Comparison of ENCODE assay signal across 15 cellular contexts in genomic region chr18:74139414-74139813, GRCh38. TPM values are rescaled to one million over a fixed set of nuclear protein-coding genes. Genes with fewer than 3 reads are reported as not detected.
DNase-seq lines count a peak whose midpoint lies in the region; ATAC-seq, FAIRE-seq and TF ChIP-seq lines count a peak whose summit lies in the region.
"Had no signal": no experiment of that assay in that cellular context is flagged by ENCODE, and none has a peak within 500 bp of the region (broad histone marks: within the 10 kb centered on the region; RNA-seq: fewer than 3 reads in every experiment).

No MANE protein-coding gene starts in this region.

- ATAC-seq in activated T-cell treated with anti-CD3 and anti-CD28 coated beads, Interleukin-2, amount 50 U/mL, for 72 hours (replicated peaks in 1 of 2), result peak; percentile 56 to 58
- ATAC-seq in HG03442 (IDR thresholded peaks at IDR 0.05; ENCODE audit: unreplicated experiment), result peak; percentile 28
- ATAC-seq in K562, result peak; percentile 61
- peak; percentile 51 for ATAC-seq in stimulated activated naive CD8-positive, alpha-beta T cell treated with anti-CD3 and anti-CD28 coated beads, Interleukin-15, amount 100 ng/mL, for 72 hours
- no peak for ATAC-seq in HG03457 (IDR thresholded peaks at IDR 0.05; ENCODE audit: unreplicated experiment)

- H3K4me1 Mint-ChIP-seq in activated T-cell treated with anti-CD3 and anti-CD28 coated beads, Interleukin-2, amount 50 U/mL, for 72 hours (ENCODE audit: low read depth), result peaks cover 39% of the 10 kb centered on the region
- peaks cover 41% of the 10 kb centered on the region for H3K4me1 Mint-ChIP-seq in stimulated activated naive CD8-positive, alpha-beta T cell treated with anti-CD3 and anti-CD28 coated beads, Interleukin-15, amount 100 ng/mL, for 72 hours

- no peak for DNase-seq in activated T-cell treated with anti-CD3 and anti-CD28 coated beads, Interleukin-2, amount 50 U/mL, for 72 hours
- no peak for DNase-seq in activated T-cell treated with anti-CD3 and anti-CD28 coated beads, Interleukin-2, amount 50 U/mL, for 48 hours
- DNase-seq in K562 (ENCODE audit: extremely low read depth in 1 of 4, low spot score in 3 of 4) (no peak), NCI-H1105 (lab: John Stamatoyannopoulos, UW) (no peak), stomach (no peak)
- no peak for DNase-seq in stimulated activated naive CD8-positive, alpha-beta T cell treated with anti-CD3 and anti-CD28 coated beads, Interleukin-15, amount 100 ng/mL, for 72 hours
- DNase-seq: activated CD4-positive, CD25-positive, alpha-beta regulatory T cell treated with anti-CD3 and anti-CD28 coated beads, Interleukin-2, amount 50 U/mL, for 72 hours; activated effector memory CD4-positive, alpha-beta T cell treated with Interleukin-2 at 50 U/mL for 16 hours; DMS 273 treated with DMSO at 0.1 percent for 48 hours; NCI-H2081 had no signal

- peaks cover 5% of the 10 kb centered on the region for H3K27me3 Mint-ChIP-seq in activated T-cell treated with anti-CD3 and anti-CD28 coated beads, Interleukin-2, amount 50 U/mL, for 72 hours (ENCODE audit: low read depth)
- H3K27me3 Mint-ChIP-seq in stimulated activated naive CD8-positive, alpha-beta T cell treated with anti-CD3 and anti-CD28 coated beads, Interleukin-15, amount 100 ng/mL, for 72 hours, result peaks cover 11% of the 10 kb centered on the region

- H3K9me3 ChIP-seq in K562 (replicated peaks; ENCODE audit: control insufficient read depth, insufficient read depth, low read depth, low read length) (no peaks in the 10 kb centered on the region), stomach (no peaks in the 10 kb centered on the region)
- H3K9me3 ChIP-seq: neutrophil had no signal

- no peaks in the 10 kb centered on the region for H3K27me3 ChIP-seq in K562 (ENCODE audit: control insufficient read depth in 2 of 2, insufficient read depth in 2 of 2, low read length in 2 of 2)
- H3K27me3 ChIP-seq in stomach, result peaks cover 0 to 6% (median 0%) of the 10 kb centered on the region in 3 donors

- H4K20me1 ChIP-seq in K562 (replicated peaks; ENCODE audit: control insufficient read depth, insufficient read depth, low read length), result no peaks in the 10 kb centered on the region

- peak overlapping the region; percentile 76 to 86 for H3K4me3 Mint-ChIP-seq in activated T-cell treated with anti-CD3 and anti-CD28 coated beads, Interleukin-2, amount 50 U/mL, for 72 hours
- peak overlapping the region in 1 of 2 donors; percentile 83 for H3K4me3 Mint-ChIP-seq in stimulated activated naive CD8-positive, alpha-beta T cell treated with anti-CD3 and anti-CD28 coated beads, Interleukin-15, amount 100 ng/mL, for 72 hours

- no peaks in the 10 kb centered on the region; the same call in 2 of the 3 replicates for H3K36me3 ChIP-seq in K562 (ENCODE audit: control insufficient read depth, insufficient read depth, low read length)
- H3K36me3 ChIP-seq in stomach, result no peaks in the 10 kb centered on the region
- H3K36me3 ChIP-seq: neutrophil had no signal

- TF ChIP-seq POLR2A in K562 (conservative IDR thresholded peaks at IDR 0.05), result no peak
- TF ChIP-seq POLR2A in stomach (IDR thresholded peaks at IDR 0.05), result no peak

- no peak for FAIRE-seq in K562 (lab: Jason Lieb, UNC)
- FAIRE-seq: frontal cortex, H54 had no signal

- BruUV-seq in K562 (replicated peaks; lab: Mats Ljungman, UMichigan), result no TSS peak

- H3K9me1 ChIP-seq in K562 (ENCODE audit: control insufficient read depth, insufficient read depth, low read length), result no peaks in the 10 kb centered on the region

- H3K27ac Mint-ChIP-seq in activated T-cell treated with anti-CD3 and anti-CD28 coated beads, Interleukin-2, amount 50 U/mL, for 72 hours, result peak overlapping the region; percentile 90
- H3K27ac Mint-ChIP-seq in stimulated activated naive CD8-positive, alpha-beta T cell treated with anti-CD3 and anti-CD28 coated beads, Interleukin-15, amount 100 ng/mL, for 72 hours, result peak overlapping the region; percentile 95

- H3K4me1 ChIP-seq in K562 (replicated peaks in 1 of 2; ENCODE audit: control insufficient read depth in 2 of 2, insufficient read depth in 2 of 2, low read length in 2 of 2) (peaks cover 7 to 22% of the 10 kb centered on the region in 2 experiments), stomach (no peaks in the 10 kb centered on the region)

- no peak for TF ChIP-seq EP300 in K562 (IDR thresholded peaks at IDR 0.05; ENCODE audit: low read length)
- no peak for TF ChIP-seq EP300 in stomach (IDR thresholded peaks at IDR 0.05)

- intact Hi-C loops in K562 (cut with micrococcal nuclease), result no loop called here
- intact Hi-C loops in stomach (cut with DNase I; ENCODE audit: low total_unique reads), result no loop called here

- H3K79me2 ChIP-seq in K562 (ENCODE audit: control insufficient read depth, insufficient read depth, low read length), result no peaks in the 10 kb centered on the region

- no peaks in the 10 kb centered on the region for H3K9me3 Mint-ChIP-seq in activated T-cell treated with anti-CD3 and anti-CD28 coated beads, Interleukin-2, amount 50 U/mL, for 72 hours
- no peaks in the 10 kb centered on the region for H3K9me3 Mint-ChIP-seq in stimulated activated naive CD8-positive, alpha-beta T cell treated with anti-CD3 and anti-CD28 coated beads, Interleukin-15, amount 100 ng/mL, for 72 hours

- H3K36me3 Mint-ChIP-seq in activated T-cell treated with anti-CD3 and anti-CD28 coated beads, Interleukin-2, amount 50 U/mL, for 72 hours (ENCODE audit: insufficient read depth in 2 of 2), result no peaks in the 10 kb centered on the region

- POLR2A ChIA-PET in K562 (lab: Yijun Ruan, JAX), result interaction anchor here (0.6 kb wide), 1 partner anchor 1010 kb away, joined by 3 read pairs; no protein-coding TSS in a partner anchor

- H2AFZ ChIP-seq in K562 (ENCODE audit: low read depth, low read length), result peak overlapping the region; percentile 89

- H3K4me2 ChIP-seq in K562 (ENCODE audit: insufficient read depth, low read length), result no peak overlapping the region

- 35% methylated on average over 2 of the region's 2 CpGs for WGBS in K562 (ENCODE audit: insufficient coverage, low coverage, missing lambda C conversion rate)
- WGBS in stomach, 5 donors, result 65 to 85% (median 84%) methylated on average over 2 of the region's 2 CpGs

- no peak for TF ChIP-seq CTCF in K562 (IDR thresholded peaks at IDR 0.05 in 2 of 3, conservative IDR thresholded peaks at IDR 0.05 in 1 of 3; ENCODE audit: insufficient read depth in 2 of 3, low read depth in 1 of 3, low read length in 3 of 3)
- no peak for TF ChIP-seq CTCF in stomach (IDR thresholded peaks at IDR 0.05)

- no peak for TF ChIP-seq RAD21 in K562 (CRISPR knock-in tag; conservative IDR thresholded peaks at IDR 0.05 in 1 of 2, IDR thresholded peaks at IDR 0.05 in 1 of 2)

- H3K4me3 ChIP-seq in K562 (no peak overlapping the region), stomach (no peak overlapping the region)

- H3K27ac ChIP-seq in K562 (ENCODE audit: extremely low read depth, low read depth, low read length), result peak overlapping the region; percentile 59
- no peak overlapping the region for H3K27ac ChIP-seq in stomach
- H3K27ac ChIP-seq: neutrophil had no signal

- in situ Hi-C loops in K562 (cut with MboI), result no loop called here

- 0 out of 4 replicates have a peak overlapping the region, but pooled peaks of 1 of the 2 experiments have one; percentile 33 for H3K9ac ChIP-seq in K562 (ENCODE audit: insufficient read depth in 1 of 2, low read depth in 2 of 2, low read length in 2 of 2)

- CTCF ChIA-PET in K562 (lab: Yijun Ruan, JAX; ENCODE audit: low intra/inter-chr PET ratio), result no interaction called here

RNA-seq across cellular contexts. Expression of gene FBXO15, which starts 8.2 kb away (rescaled TPM):
- total RNA-seq in activated T-cell treated with anti-CD3 and anti-CD28 coated beads, Interleukin-2, amount 50 U/mL, for 72 hours, result 1 to 10 TPM; 1.0 to 2.1 TPM
- total RNA-seq in K562 (2011; cell fraction: chromatin; rRNA removed; ENCODE audit: low replicate concordance), result 0.26 TPM in 1 of 2 replicates, not detected in the other
- total RNA-seq in K562 (2011; cell fraction: nucleolus; rRNA removed), result not detected in 2 replicates
- total RNA-seq in K562 (2011; cell fraction: nucleoplasm; rRNA removed), result 0.99 TPM in 1 of 2 replicates, not detected in the other
- total RNA-seq in K562 (2014; rRNA removed) (0.24 TPM in 1 of 2 replicates, not detected in the other), K562 (2014; rRNA removed; fragmentation: Illumina TruSeq; extraction: Trizol) (0.16 and 0.36 TPM in 2 replicates), K562 (2015; rRNA removed; fragmentation: Illumina TruSeq; extraction: Trizol) (0.26 and 0.43 TPM in 2 replicates), K562 (2021) (0.29 and 0.58 TPM in 2 replicates), stomach (10 to 100 TPM in 1 of 5 donors, under 1 TPM in 1, not detected in 3; 0.92 to 31.0 TPM)
- polyA plus RNA-seq in K562 (2011; rRNA removed) (0.23 and 0.25 TPM in 2 replicates), K562 (2014; fragmentation: Illumina TruSeq; extraction: Trizol) (0.07 and 0.48 TPM in 2 replicates), K562 (2014; fragmentation: Nextera tagmentation; extraction: Ambion mirVana) (under 1 TPM; 0.15 to 0.35 TPM), K562 (2014; rRNA removed) (0.08 and 0.11 TPM in 2 replicates), stomach (under 1 TPM in 2 of 3 donors, not detected in 1; 0.62 to 0.75 TPM)
- polyA plus RNA-seq in K562 (2011; cell fraction: cytosol; rRNA removed), result 0.21 TPM in 1 of 2 replicates, not detected in the other
- 0.31 and 0.40 TPM in 2 replicates for polyA plus RNA-seq in K562 (2011; cell fraction: nucleus; rRNA removed)
- polyA plus RNA-seq in K562 (2012), result 0.22 and 0.26 TPM in 2 replicates
- 0.57 and 0.60 TPM in 2 replicates for polyA minus RNA-seq in K562 (2011; rRNA and poly(A)+ RNA removed)
- not detected in 2 replicates for polyA minus RNA-seq in K562 (2011; cell fraction: cytosol; rRNA and poly(A)+ RNA removed)
- 0.13 and 0.44 TPM in 2 replicates for polyA minus RNA-seq in K562 (2011; cell fraction: nucleus; rRNA and poly(A)+ RNA removed)

RNA-seq across cellular contexts. Expression of gene TIMM21, which starts 8.9 kb away (rescaled TPM):
- 10 to 100 TPM; 23.9 to 25.8 TPM for total RNA-seq in activated T-cell treated with anti-CD3 and anti-CD28 coated beads, Interleukin-2, amount 50 U/mL, for 72 hours
- 57.0 and 80.6 TPM in 2 replicates for total RNA-seq in K562 (2011; cell fraction: chromatin; rRNA removed; ENCODE audit: low replicate concordance)
- 44.4 and 51.5 TPM in 2 replicates for total RNA-seq in K562 (2011; cell fraction: nucleolus; rRNA removed)
- total RNA-seq in K562 (2011; cell fraction: nucleoplasm; rRNA removed), result 66.5 and 69.2 TPM in 2 replicates
- total RNA-seq in K562 (2014; rRNA removed), result 90.7 and 94.0 TPM in 2 replicates
- total RNA-seq in K562 (2014; rRNA removed; fragmentation: Illumina TruSeq; extraction: Trizol), result 56.2 and 67.4 TPM in 2 replicates
- total RNA-seq in K562 (2015; rRNA removed; fragmentation: Illumina TruSeq; extraction: Trizol), result 60.4 and 66.1 TPM in 2 replicates
- 54.7 and 64.6 TPM in 2 replicates for total RNA-seq in K562 (2021)
- 56.8 and 75.7 TPM in 2 replicates for polyA plus RNA-seq in K562 (2011; rRNA removed)
- 33.1 and 51.2 TPM in 2 replicates for polyA plus RNA-seq in K562 (2011; cell fraction: cytosol; rRNA removed)
- polyA plus RNA-seq in K562 (2011; cell fraction: nucleus; rRNA removed), result 62.3 and 82.0 TPM in 2 replicates
- polyA plus RNA-seq in K562 (2012), result 32.8 and 87.1 TPM in 2 replicates
- 83.3 and 84.8 TPM in 2 replicates for polyA plus RNA-seq in K562 (2014; fragmentation: Illumina TruSeq; extraction: Trizol)
- polyA plus RNA-seq in K562 (2014; fragmentation: Nextera tagmentation; extraction: Ambion mirVana), result 100 to 1,000 TPM; 187 to 229 TPM
- polyA plus RNA-seq in K562 (2014; rRNA removed), result 114 and 154 TPM in 2 replicates
- 58.6 and 78.6 TPM in 2 replicates for polyA minus RNA-seq in K562 (2011; rRNA and poly(A)+ RNA removed)
- 20.8 and 22.0 TPM in 2 replicates for polyA minus RNA-seq in K562 (2011; cell fraction: cytosol; rRNA and poly(A)+ RNA removed)
- polyA minus RNA-seq in K562 (2011; cell fraction: nucleus; rRNA and poly(A)+ RNA removed), result 22.3 and 50.8 TPM in 2 replicates
- total RNA-seq in stomach, result 10 to 100 TPM in 3 of 5 donors, 1 to 10 TPM in 1, not detected in 1; 5.8 to 99.1 (median 21.2) TPM
- polyA plus RNA-seq in stomach, result 10 to 100 TPM; 11.9 to 24.7 (median 13.8) TPM
